8 cellular contexts compared by ENCODE assay signal in genomic region chr7:150047772-150048171, GRCh38.
DNase-seq lines count a peak whose midpoint lies in the region; ATAC-seq, FAIRE-seq and TF ChIP-seq lines count a peak whose summit lies in the region.
"Not testable (repeated sequence)": the region's sequence is repeated elsewhere in the genome, so short reads cannot be mapped to it uniquely, and the experiment has no call there.

No MANE protein-coding gene starts in this region.

- peaks cover 0 to 11% (median 5%) of the 10 kb centered on the region in 4 donors for H3K4me1 Mint-ChIP-seq in CD4-positive, alpha-beta memory T cell
- peaks cover 13% of the 10 kb centered on the region for H3K4me1 Mint-ChIP-seq in WTC11
- H3K4me1 Mint-ChIP-seq in activated naive CD8-positive, alpha-beta T cell (ENCODE audit: low read depth), result peaks cover 17% of the 10 kb centered on the region
- H3K4me1 Mint-ChIP-seq in endodermal cell, result not testable (repeated sequence)

- not testable (repeated sequence) for H3F3A ChIP-seq in Loucy (ENCODE audit: low read depth)

- H3K4me2 ChIP-seq in Loucy (ENCODE audit: low read depth, low read length, poor library complexity, severe bottlenecking), result peak overlapping the region; percentile 70

- H3K4me3 ChIP-seq in CD4-positive, alpha-beta memory T cell (ENCODE audit: low read length in 2 of 2); endodermal cell (ENCODE audit: low read length): not testable (repeated sequence)
- peak overlapping the region; percentile 71 for H3K4me3 ChIP-seq in Loucy (ENCODE audit: low read length, poor library complexity, severe bottlenecking)
- peak overlapping the region; percentile 10 to 54 (median 39) for H3K4me3 ChIP-seq in pancreas
- peak overlapping the region; percentile 40 to 60 for H3K4me3 ChIP-seq in stomach smooth muscle (ENCODE audit: low read length in 2 of 2)

- H4K20me1 ChIP-seq in Loucy (ENCODE audit: insufficient read depth, low read length, poor library complexity, severe bottlenecking), result not testable (repeated sequence)

- peak in 1 of 5 donors; percentile 7 for DNase-seq in CD4-positive, alpha-beta memory T cell
- peak; percentile 25 for DNase-seq in WTC11 (ENCODE audit: low spot score)
- peak; percentile 60 for DNase-seq in endodermal cell
- not testable (repeated sequence) for DNase-seq in left lobe of liver (ENCODE audit: low spot score)
- peak in 5 of 6 donors; percentile 24 to 67 (median 27) for DNase-seq in pancreas

- TF ChIP-seq CTCF in Loucy (conservative IDR thresholded peaks at IDR 0.05; ENCODE audit: low read length); WTC11 (IDR thresholded peaks at IDR 0.05); endodermal cell (conservative IDR thresholded peaks at IDR 0.05); pancreas (IDR thresholded peaks at IDR 0.05): not testable (repeated sequence)

- not testable (repeated sequence) for H3K27ac Mint-ChIP-seq in CD4-positive, alpha-beta memory T cell; WTC11; activated naive CD8-positive, alpha-beta T cell; endodermal cell

- POLR2A ChIA-PET in CD4-positive, alpha-beta memory T cell (lab: Charles Lee; ENCODE audit: partially characterized antibody), result interaction anchor here (0.6 kb wide), 1 partner anchor 179 kb away, joined by 3 read pairs; no protein-coding TSS in a partner anchor
- POLR2A ChIA-PET in WTC11 (lab: Charles Lee), result interaction anchor here (0.6 kb wide), 1 partner anchor 330 kb away, joined by 3 read pairs; no protein-coding TSS in a partner anchor

- H3K9me3 Mint-ChIP-seq in CD4-positive, alpha-beta memory T cell; WTC11; activated naive CD8-positive, alpha-beta T cell (ENCODE audit: low read depth); endodermal cell: not testable (repeated sequence)

- H3K27me3 Mint-ChIP-seq in CD4-positive, alpha-beta memory T cell, result peaks cover 5 to 20% of the 10 kb centered on the region in 2 donors
- peaks cover 49% of the 10 kb centered on the region for H3K27me3 Mint-ChIP-seq in WTC11 (ENCODE audit: low read depth)
- H3K27me3 Mint-ChIP-seq in activated naive CD8-positive, alpha-beta T cell, result not testable (repeated sequence)
- H3K27me3 Mint-ChIP-seq in endodermal cell (ENCODE audit: insufficient read depth), result peaks cover 54% of the 10 kb centered on the region

- CTCF ChIA-PET in CD4-positive, alpha-beta memory T cell (lab: Charles Lee; ENCODE audit: partially characterized antibody), result not testable (repeated sequence)
- CTCF ChIA-PET in WTC11 (lab: Charles Lee), result interaction anchor here (0.9 to 1.7 kb wide), 3 partner anchors 177 to 277 kb away, joined by 3 to 10 read pairs (median 4); no protein-coding TSS in a partner anchor

- not testable (repeated sequence) for H3K79me2 ChIP-seq in Loucy (ENCODE audit: insufficient read depth, low read length)

- not testable (repeated sequence) for H3K27ac ChIP-seq in CD4-positive, alpha-beta memory T cell (ENCODE audit: low read depth, low read length); endodermal cell (ENCODE audit: low read depth, low read length); pancreas; stomach smooth muscle (ENCODE audit: low read length)

- FAIRE-seq in pancreas (lab: Jason Lieb, UNC), result not testable (repeated sequence)

- peak overlapping the region in 7 of 8 donors; percentile 71 to 81 (median 75) for H3K4me3 Mint-ChIP-seq in CD4-positive, alpha-beta memory T cell
- peak overlapping the region; percentile 78 for H3K4me3 Mint-ChIP-seq in WTC11
- peak overlapping the region; percentile 80 for H3K4me3 Mint-ChIP-seq in activated naive CD8-positive, alpha-beta T cell
- H3K4me3 Mint-ChIP-seq in endodermal cell, result peak overlapping the region; percentile 62

- not testable (repeated sequence) for H3K36me3 ChIP-seq in CD4-positive, alpha-beta memory T cell (ENCODE audit: insufficient read depth, low read length); Loucy (ENCODE audit: insufficient read depth, low read length); endodermal cell (ENCODE audit: control insufficient read depth, insufficient read depth, low read length); pancreas; stomach smooth muscle (ENCODE audit: control insufficient read depth in 2 of 2, insufficient read depth in 2 of 2, low read length in 2 of 2)

- not testable (repeated sequence) for H3K9me2 ChIP-seq in Loucy (replicated peaks; ENCODE audit: low read depth, low read length)

- not testable (repeated sequence) for H2AFZ ChIP-seq in Loucy (ENCODE audit: low read length)

- intact Hi-C loops in CD4-positive, alpha-beta memory T cell (cut with micrococcal nuclease), result loop anchor here (5.0 kb wide), 1 partner anchor 165 kb away; no protein-coding TSS in a partner anchor
- intact Hi-C loops in pancreas (cut with DNase I), result not testable (repeated sequence)

- H3K27me3 ChIP-seq in CD4-positive, alpha-beta memory T cell (ENCODE audit: insufficient read depth, low read length); Loucy (ENCODE audit: insufficient read depth, low read length, poor library complexity, severe bottlenecking); pancreas; stomach smooth muscle (ENCODE audit: control insufficient read depth in 1 of 2, insufficient read depth in 2 of 2, low read length in 2 of 2): not testable (repeated sequence)
- peaks cover 49% of the 10 kb centered on the region for H3K27me3 ChIP-seq in endodermal cell (ENCODE audit: control insufficient read depth, insufficient read depth, low read length, poor library complexity, severe bottlenecking)

- not testable (repeated sequence) for H3K9me3 ChIP-seq in CD4-positive, alpha-beta memory T cell (ENCODE audit: control insufficient read depth in 1 of 2, low read length in 2 of 2); Loucy (ENCODE audit: insufficient read depth, low read depth, low read length); endodermal cell (ENCODE audit: control insufficient read depth, low read length); pancreas; stomach smooth muscle (ENCODE audit: control insufficient read depth in 2 of 2, low read length in 2 of 2)

- not testable (repeated sequence) for H3K4me1 ChIP-seq in CD4-positive, alpha-beta memory T cell (ENCODE audit: insufficient read depth, low read length); Loucy (ENCODE audit: insufficient read depth, low read length, poor library complexity, severe bottlenecking); endodermal cell (ENCODE audit: control insufficient read depth, insufficient read depth, low read length); pancreas; stomach smooth muscle (ENCODE audit: control insufficient read depth, insufficient read depth, low read length)

- H3K36me3 Mint-ChIP-seq in CD4-positive, alpha-beta memory T cell; WTC11; activated naive CD8-positive, alpha-beta T cell; endodermal cell (ENCODE audit: low read depth): not testable (repeated sequence)

- ATAC-seq in WTC11, result not testable (repeated sequence)
- ATAC-seq in left lobe of liver (peak; percentile 13), pancreas (peak; percentile 29 to 46 (median 37))

- 0 to 2% methylated on average over 15 to 31 of the region's 31 CpGs for WGBS in endodermal cell (ENCODE audit: insufficient coverage in 1 of 2, insufficient read length in 1 of 2), 2 experiments
- 1 to 2% methylated on average over 29 to 31 of the region's 31 CpGs for WGBS in pancreas, 2 donors

- not testable (repeated sequence) for H3K9ac ChIP-seq in Loucy (ENCODE audit: low read depth, low read length, poor library complexity, severe bottlenecking); endodermal cell (ENCODE audit: extremely low read depth, low read length, poor library complexity, severe bottlenecking)
- peak overlapping the region in 1 of 2 donors; percentile 33 for H3K9ac ChIP-seq in stomach smooth muscle (ENCODE audit: low read length in 2 of 2)
